ENCODE assay signal across 12 cellular contexts in the genomic region with DNA sequence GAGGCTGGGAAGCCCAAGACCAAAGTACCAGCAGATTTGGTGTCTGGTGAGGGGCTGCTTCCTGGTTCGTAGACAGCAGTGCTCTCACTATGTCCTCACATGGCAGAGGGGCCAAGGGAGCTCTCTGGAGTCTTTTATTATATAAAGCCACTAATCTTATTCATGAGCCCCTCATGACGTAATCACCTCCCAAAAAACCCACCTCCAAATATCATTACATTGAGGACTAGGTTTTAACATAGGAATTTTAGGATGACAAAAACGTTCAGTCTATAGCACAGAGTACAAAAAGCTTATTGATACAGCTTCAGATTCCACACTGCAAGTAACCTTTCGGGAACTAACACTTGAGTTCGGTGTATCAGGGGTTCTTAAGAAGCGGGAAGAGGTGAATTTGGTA. TPM values are rescaled to one million over a fixed set of nuclear protein-coding genes. Genes with fewer than 3 reads are reported as not detected.
"Had no signal": no experiment of that assay in that cellular context is flagged by ENCODE, and none has a peak within 500 bp of the region (broad histone marks: within the 10 kb centered on the region; RNA-seq: fewer than 3 reads in every experiment).

No MANE protein-coding gene starts in this region.

- FAIRE-seq: H1, H54 had no signal

- H3K4me2 ChIP-seq: GM23338 had no signal

- H3K36me3 ChIP-seq: HAP-1 had no signal

- H3K27ac ChIP-seq: GM23248 had no signal

- H3K9ac ChIP-seq: GM23248 had no signal

- H3K4me1 ChIP-seq: HAP-1 had no signal

- DNase-seq: GM23248, GOT3, H7, H9, HCEC 1CT, HFFc6 had no signal

- H2AFZ ChIP-seq: GM23248, GM23338 had no signal

- ATAC-seq: GM23338, HCT116 had no signal

- H3K4me3 ChIP-seq: GM23248, GM23338, HAP-1 had no signal

RNA-seq across cellular contexts. Expression of a gene that starts 4.1 kb away (rescaled TPM):
- total RNA-seq: GM23248, GM23338, H1, H4, H7, H9, HFFc6 had no signal
- polyA plus RNA-seq: GM23248, GM23338, H1 had no signal

RNA-seq across cellular contexts. Expression of a gene that starts 21.0 kb away (rescaled TPM):
- total RNA-seq: GM23248, GM23338, H1, H7, H9, HFFc6 had no signal
- polyA plus RNA-seq: GM23248, GM23338, H1 had no signal

RNA-seq across cellular contexts. Expression of a gene that starts 36.2 kb away (rescaled TPM):
- total RNA-seq: GM23248, GM23338, H4, HFFc6 had no signal
- polyA plus RNA-seq: GM23248 had no signal
